ENCODE assay signal across 12 cellular contexts in genomic region chr1:51433972-51434510, GRCh38.
DNase-seq lines count a peak whose midpoint lies in the region; ATAC-seq and TF ChIP-seq lines count a peak whose summit lies in the region.
"Had no signal": no experiment of that assay in that cellular context is flagged by ENCODE, and none has a peak within 500 bp of the region (broad histone marks: within the 10 kb centered on the region; RNA-seq: fewer than 3 reads in every experiment).

No MANE protein-coding gene starts in this region.

- H2BK15ac ChIP-seq in neuronal stem cell (ENCODE audit: low read length): no peak overlapping the region

- H3K27ac Mint-ChIP-seq in CD4-positive, alpha-beta memory T cell: peak overlapping the region; percentile 36 to 94 (median 68)
- H3K27ac Mint-ChIP-seq in natural killer cell treated with Interleukin-12 subunit alpha and Interleukin-12 subunit beta and Interleukin-15 and Interleukin-18, amount 100 ng/mL, for 72 hours: peak overlapping the region; percentile 53 to 77

- peaks cover 5% of the 10 kb centered on the region for H3K36me3 ChIP-seq in CD4-positive, alpha-beta memory T cell (ENCODE audit: insufficient read depth, low read length)
- H3K36me3 ChIP-seq in adrenal gland (replicated peaks in 1 of 2) (peaks cover 0 to 4% of the 10 kb centered on the region in 2 donors), neuronal stem cell (replicated peaks in 1 of 2; ENCODE audit: control insufficient read depth in 2 of 2, insufficient read depth in 2 of 2, low read length in 2 of 2) (peaks cover 0 to 7% of the 10 kb centered on the region in 2 donors)

- H3K4me1 Mint-ChIP-seq in CD4-positive, alpha-beta memory T cell: peaks cover 33 to 53% (median 40%) of the 10 kb centered on the region in 4 donors
- peaks cover 26 to 38% of the 10 kb centered on the region in 2 donors for H3K4me1 Mint-ChIP-seq in natural killer cell treated with Interleukin-12 subunit alpha and Interleukin-12 subunit beta and Interleukin-15 and Interleukin-18, amount 100 ng/mL, for 72 hours (ENCODE audit: low read depth in 2 of 2)

- no peak overlapping the region for H3K4me3 ChIP-seq in CD4-positive, alpha-beta memory T cell (ENCODE audit: low read length in 2 of 2)
- H3K4me3 ChIP-seq in adrenal gland (no peak overlapping the region), neuronal stem cell (ENCODE audit: low read length in 2 of 2) (no peak overlapping the region)
- H3K4me3 ChIP-seq: lung, vagina had no signal

- H3K4me2 ChIP-seq in neuronal stem cell (ENCODE audit: insufficient read depth, low read length, poor library complexity, severe bottlenecking): no peak overlapping the region

- H3K23ac ChIP-seq in neuronal stem cell (ENCODE audit: low read depth, low read length, poor library complexity): no peak overlapping the region

- H4K8ac ChIP-seq in neuronal stem cell (ENCODE audit: low read depth, low read length): no peak overlapping the region

- no peak for TF ChIP-seq POLR2A in adrenal gland (IDR thresholded peaks at IDR 0.05)

- ATAC-seq in natural killer cell treated with Interleukin-12 subunit alpha and Interleukin-12 subunit beta and Interleukin-15 and Interleukin-18, amount 100 ng/mL, for 72 hours: no peak

- no peak overlapping the region for H3K18ac ChIP-seq in neuronal stem cell (ENCODE audit: low read length)

- 41 to 52% (median 42%) methylated on average over 2 of the region's 2 CpGs for WGBS in adrenal gland, 4 donors
- WGBS in neuronal stem cell (ENCODE audit: extremely low coverage in 2 of 2, insufficient read length in 2 of 2, insufficient replicate concordance in 1 of 2), 2 donors: no CpG with 5 or more reads among the region's 2 CpGs

- H4K91ac ChIP-seq in neuronal stem cell (ENCODE audit: low read depth, low read length, poor library complexity): no peak overlapping the region

- no peak for DNase-seq in CD4-positive, alpha-beta memory T cell
- DNase-seq in KG1 (lab: John Stamatoyannopoulos, UW) (peak; percentile 8), adrenal gland (no peak), AG08396 (ENCODE audit: low spot score) (no peak), neuronal stem cell (ENCODE audit: low spot score) (no peak), LoVo (ENCODE audit: low spot score) (no peak)
- no peak for DNase-seq in natural killer cell treated with Interleukin-12 subunit alpha and Interleukin-12 subunit beta and Interleukin-15 and Interleukin-18, amount 100 ng/mL, for 72 hours (ENCODE audit: low spot score)
- no peak for DNase-seq in NK-92 treated with Interleukin-12 subunit alpha and Interleukin-12 subunit beta, amount 100 ng/mL, for 24 hours (lab: John Stamatoyannopoulos, UW)
- DNase-seq: NCI-H1092 treated with DMSO at 0.1 percent for 48 hours, T1000 had no signal

- H2AK5ac ChIP-seq in neuronal stem cell (ENCODE audit: low read depth, low read length): no peak overlapping the region

- peak overlapping the region; percentile 13 for H3K27ac ChIP-seq in CD4-positive, alpha-beta memory T cell (ENCODE audit: low read depth, low read length)
- H3K27ac ChIP-seq in adrenal gland (peak overlapping the region in 3 of 5 donors; percentile 26 to 73 (median 61)), neuronal stem cell (replicated peaks; ENCODE audit: low read length) (no peak overlapping the region)

- H2BK120ac ChIP-seq in neuronal stem cell (ENCODE audit: low read depth, low read length): no peak overlapping the region

- H3K14ac ChIP-seq in neuronal stem cell (ENCODE audit: low read length): no peak overlapping the region

- H3K4me3 Mint-ChIP-seq in CD4-positive, alpha-beta memory T cell: peak overlapping the region; percentile 25 to 84 (median 67)
- H3K4me3 Mint-ChIP-seq in natural killer cell treated with Interleukin-12 subunit alpha and Interleukin-12 subunit beta and Interleukin-15 and Interleukin-18, amount 100 ng/mL, for 72 hours: peak overlapping the region; percentile 20

- H3K79me1 ChIP-seq in neuronal stem cell (ENCODE audit: low read depth, low read length): no peaks in the 10 kb centered on the region

- peaks cover 0 to under 1% (median 0%) of the 10 kb centered on the region in 8 donors for H3K9me3 Mint-ChIP-seq in CD4-positive, alpha-beta memory T cell
- H3K9me3 Mint-ChIP-seq in natural killer cell treated with Interleukin-12 subunit alpha and Interleukin-12 subunit beta and Interleukin-15 and Interleukin-18, amount 100 ng/mL, for 72 hours: no peaks in the 10 kb centered on the region

- H3K9me3 ChIP-seq in CD4-positive, alpha-beta memory T cell (ENCODE audit: control insufficient read depth in 1 of 2, low read length in 2 of 2): no peaks in the 10 kb centered on the region
- H3K9me3 ChIP-seq in adrenal gland (replicated peaks in 1 of 3) (no peaks in the 10 kb centered on the region), neuronal stem cell (replicated peaks in 1 of 2; ENCODE audit: control insufficient read depth in 2 of 2, insufficient read depth in 1 of 2, low read depth in 1 of 2, low read length in 2 of 2) (no peaks in the 10 kb centered on the region)
- H3K9me3 ChIP-seq: vagina had no signal

- no peak overlapping the region for H3K4ac ChIP-seq in neuronal stem cell (ENCODE audit: low read length)

- H2AFZ ChIP-seq in neuronal stem cell (ENCODE audit: low read length): no peak overlapping the region

- no peaks in the 10 kb centered on the region for H3K27me3 Mint-ChIP-seq in CD4-positive, alpha-beta memory T cell
- H3K27me3 Mint-ChIP-seq in natural killer cell treated with Interleukin-12 subunit alpha and Interleukin-12 subunit beta and Interleukin-15 and Interleukin-18, amount 100 ng/mL, for 72 hours: no peaks in the 10 kb centered on the region

- CTCF ChIA-PET in CD4-positive, alpha-beta memory T cell (lab: Charles Lee; ENCODE audit: partially characterized antibody): interaction anchor here (1.0 to 2.5 kb wide), 4 partner anchors 9 to 45 kb away, joined by 3 to 6 read pairs (median 4); no protein-coding TSS in a partner anchor

- no peaks in the 10 kb centered on the region for H3K27me3 ChIP-seq in CD4-positive, alpha-beta memory T cell (ENCODE audit: insufficient read depth, low read length)
- H3K27me3 ChIP-seq in adrenal gland (no peaks in the 10 kb centered on the region), neuronal stem cell (ENCODE audit: control insufficient read depth in 3 of 3, insufficient read depth in 3 of 3, low read depth in 1 of 3, low read length in 3 of 3) (no peaks in the 10 kb centered on the region)
- H3K27me3 ChIP-seq: vagina had no signal

- intact Hi-C loops in CD4-positive, alpha-beta memory T cell (cut with micrococcal nuclease): no loop called here
- intact Hi-C loops in adrenal gland (cut with DNase I): no loop called here

- no peak overlapping the region for H3K9ac ChIP-seq in neuronal stem cell (ENCODE audit: low read depth, low read length, poor library complexity)

- no peak overlapping the region for H2BK12ac ChIP-seq in neuronal stem cell (ENCODE audit: low read length)

- POLR2A ChIA-PET in CD4-positive, alpha-beta memory T cell (lab: Charles Lee; ENCODE audit: partially characterized antibody): interaction anchor here (0.9 to 1.6 kb wide), 5 partner anchors 8 to 110 kb away, joined by 3 to 18 read pairs (median 4); partner anchors contain the start of gene EPS15

- peaks cover 39% of the 10 kb centered on the region for H3K4me1 ChIP-seq in CD4-positive, alpha-beta memory T cell (ENCODE audit: insufficient read depth, low read length)
- peaks cover 16 to 45% of the 10 kb centered on the region in 2 donors for H3K4me1 ChIP-seq in adrenal gland (replicated peaks in 1 of 2)
- H3K4me1 ChIP-seq in neuronal stem cell (ENCODE audit: control insufficient read depth in 2 of 2, insufficient read depth in 1 of 2, low read depth in 1 of 2, low read length in 2 of 2): peaks cover 0 to 2% of the 10 kb centered on the region in 2 donors

- H2BK5ac ChIP-seq in neuronal stem cell (ENCODE audit: low read length): no peak overlapping the region

- no peak for TF ChIP-seq CTCF in adrenal gland (IDR thresholded peaks at IDR 0.05)

- peaks cover 41 to 44% of the 10 kb centered on the region in 2 donors for H3K36me3 Mint-ChIP-seq in CD4-positive, alpha-beta memory T cell
- H3K36me3 Mint-ChIP-seq in natural killer cell treated with Interleukin-12 subunit alpha and Interleukin-12 subunit beta and Interleukin-15 and Interleukin-18, amount 100 ng/mL, for 72 hours: peaks cover 20% of the 10 kb centered on the region
